Comparison of ENCODE assay signal across 1 cellular context in the genomic region with DNA sequence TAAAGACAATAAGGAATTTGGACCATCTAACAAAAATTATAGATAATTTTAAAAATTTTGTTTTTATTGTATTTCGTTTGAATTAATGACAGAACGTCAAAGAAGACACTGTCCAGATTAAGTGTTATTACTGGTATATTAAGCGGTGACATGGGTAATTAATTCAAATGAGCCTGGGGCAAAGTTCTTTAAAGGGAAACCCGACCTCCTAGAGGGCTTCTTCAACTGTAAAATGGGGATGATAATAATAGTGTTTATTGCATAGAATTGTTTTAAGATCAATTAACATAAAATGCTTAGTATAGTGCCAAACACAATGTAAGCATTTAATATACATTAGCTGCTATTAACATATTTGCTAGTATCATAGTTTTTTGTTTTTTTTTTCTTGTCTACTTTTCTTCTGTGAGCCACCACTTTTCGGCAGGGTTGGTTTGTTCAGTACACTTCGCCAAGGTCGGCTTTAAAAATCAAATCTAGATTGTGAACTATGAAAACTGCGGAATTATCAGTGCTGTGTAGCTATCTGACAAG.
TF ChIP-seq lines count a peak whose summit lies in the region.

No MANE protein-coding gene starts in this region.

TF ChIP-seq in HepG2, 621 proteins besides CTCF, POLR2A, EP300 and RAD21:
- TF ChIP-seq MBD4 (IDR thresholded peaks at IDR 0.05; ENCODE audit: borderline replicate concordance, low read length) (0 out of 2 replicates have a peak, but pooled peaks have one; percentile 50), FOXK2 (IDR thresholded peaks at IDR 0.05) (peak; percentile 80; the same call in 1 of the 2 replicates), CREM (IDR thresholded peaks at IDR 0.05) (no peak), CREM (CRISPR knock-in tag; IDR thresholded peaks at IDR 0.05) (no peak), ZFP90 (CRISPR knock-in tag; IDR thresholded peaks at IDR 0.05; ENCODE audit: borderline replicate concordance) (no peak), ZNF558 (CRISPR knock-in tag; IDR thresholded peaks at IDR 0.05; ENCODE audit: borderline replicate concordance) (0 out of 2 replicates have a peak, but pooled peaks have one; percentile 22), NCOR1 (IDR thresholded peaks at IDR 0.05; ENCODE audit: borderline replicate concordance, low read length) (0 out of 2 replicates have a peak, but pooled peaks have one; percentile 2)
